ENCODE assay signal across 8 cellular contexts in the genomic region with DNA sequence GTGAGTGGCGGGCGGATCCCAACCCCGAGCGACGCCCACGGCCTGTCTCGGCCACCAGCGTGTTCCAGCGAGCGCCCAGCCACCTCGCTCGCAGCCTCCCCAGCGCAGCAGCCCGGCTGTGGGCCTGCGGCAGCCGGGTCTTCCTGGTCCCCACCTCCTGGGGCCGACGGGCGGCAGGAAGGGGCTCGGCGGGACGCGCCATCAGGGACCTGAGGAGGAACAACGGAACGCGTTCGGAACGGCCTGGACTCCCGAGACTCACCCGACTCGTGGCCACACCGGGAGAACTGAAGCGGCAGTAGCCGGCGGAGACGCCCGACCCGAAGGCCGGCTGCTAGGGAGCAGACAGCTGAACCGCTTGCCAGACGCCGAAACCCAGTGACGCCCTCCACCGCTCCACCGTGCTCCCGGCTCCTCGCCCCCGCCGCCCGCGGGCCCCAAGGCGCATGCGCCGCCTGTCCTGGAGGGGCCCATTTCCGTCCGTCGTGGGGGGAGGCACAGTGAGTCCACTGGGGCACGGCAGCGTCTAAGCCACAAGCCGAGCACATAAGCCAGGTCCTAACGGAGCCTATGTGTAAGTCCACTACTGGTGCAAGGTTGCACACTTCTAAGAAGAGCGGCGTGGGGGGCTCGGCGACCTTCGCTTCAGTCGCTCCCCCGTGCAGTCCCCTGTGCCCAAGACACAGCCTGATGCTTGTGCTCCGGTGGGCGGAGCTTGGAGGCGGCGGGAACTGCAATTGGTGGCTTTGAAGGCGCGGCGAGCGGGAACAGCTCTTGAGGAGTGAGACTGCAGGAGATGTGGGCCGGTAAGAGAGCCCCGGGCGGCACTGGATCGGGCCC. TPM values are rescaled to one million over a fixed set of nuclear protein-coding genes. Genes with fewer than 3 reads are reported as not detected.
DNase-seq lines count a peak whose midpoint lies in the region; ATAC-seq and TF ChIP-seq lines count a peak whose summit lies in the region.

A gene with protein sequence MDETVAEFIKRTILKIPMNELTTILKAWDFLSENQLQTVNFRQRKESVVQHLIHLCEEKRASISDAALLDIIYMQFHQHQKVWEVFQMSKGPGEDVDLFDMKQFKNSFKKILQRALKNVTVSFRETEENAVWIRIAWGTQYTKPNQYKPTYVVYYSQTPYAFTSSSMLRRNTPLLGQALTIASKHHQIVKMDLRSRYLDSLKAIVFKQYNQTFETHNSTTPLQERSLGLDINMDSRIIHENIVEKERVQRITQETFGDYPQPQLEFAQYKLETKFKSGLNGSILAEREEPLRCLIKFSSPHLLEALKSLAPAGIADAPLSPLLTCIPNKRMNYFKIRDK (plus strand): TSS at position 743 of the 840 bp plus-strand sequence. CDS start 4,726 bp downstream, outside the sequence.
A gene (minus strand): TSS at position 414 of the 840 bp plus-strand sequence. CDS start 9,491 bp downstream, outside the sequence.

- peak within 1 kb of the TSS; percentile 92 for H3K9ac ChIP-seq in MM.1S (ENCODE audit: low read length)

- no peaks in the 10 kb centered on the region for H3K27me3 Mint-ChIP-seq in nephron (ENCODE audit: low read depth)

- H3K4me1 ChIP-seq in MM.1S (ENCODE audit: low read length) = no peaks in the 10 kb centered on the region

- no peaks in the 10 kb centered on the region for H3K9me3 Mint-ChIP-seq in nephron

- H3K4me1 Mint-ChIP-seq in nephron = peaks cover 18% of the 10 kb centered on the region

- H3K79me2 ChIP-seq in MM.1S (ENCODE audit: low read length) = peaks cover 88% of the 10 kb centered on the region

- peak; percentile 99 for DNase-seq in G401 (ENCODE audit: low spot score)
- DNase-seq in HCEC 1CT = peak; percentile 97
- peak; percentile 92 for DNase-seq in MM.1S
- peak; percentile 95 for DNase-seq in SHP77 treated with DMSO at 0.1 percent for 48 hours (lab: John Stamatoyannopoulos, UW)
- DNase-seq in activated effector memory CD4-positive, alpha-beta T cell treated with anti-CD3 and anti-CD28 coated beads, Interleukin-2, amount 50 U/mL, for 16 hours = peak; percentile 99
- peak; percentile 99 for DNase-seq in fibroblast of the aortic adventitia (ENCODE audit: low read depth)
- peak; percentile 95 for DNase-seq in stimulated activated naive CD8-positive, alpha-beta T cell treated with anti-CD3 and anti-CD28 coated beads, Interleukin-15, Interleukin-2, amounts not matched to agents 100 U/mL and 50 U/mL, for 24 hours

- H3K4me2 ChIP-seq in MM.1S (ENCODE audit: low read depth, low read length) = peak within 1 kb of the TSS; percentile 73

- H3K27ac Mint-ChIP-seq in nephron = peak within 1 kb of the TSS; percentile 100

- H3F3A ChIP-seq in MM.1S (ENCODE audit: insufficient read depth, low read length) = peaks cover 6% of the 10 kb centered on the region; the same call in 1 of the 2 replicates

- H3K27me3 ChIP-seq in MM.1S (replicated peaks; ENCODE audit: insufficient read depth, low read length) = no peaks in the 10 kb centered on the region

- H3K4me3 ChIP-seq in MM.1S (ENCODE audit: low read length) (peak within 1 kb of the TSS; percentile 86), fibroblast of the aortic adventitia (ENCODE audit: low read depth, low read length) (peak within 1 kb of the TSS; percentile 77)

- TF ChIP-seq CTCF in MM.1S (IDR thresholded peaks at IDR 0.05; ENCODE audit: low read length) = no peak
- no peak for TF ChIP-seq CTCF in fibroblast of the aortic adventitia (IDR thresholded peaks at IDR 0.05; ENCODE audit: insufficient read depth, low read length)
- TF ChIP-seq CTCF in nephron (IDR thresholded peaks at IDR 0.05; ENCODE audit: unreplicated experiment in 3 of 3) = no peak

- no peaks in the 10 kb centered on the region for H3K9me3 ChIP-seq in MM.1S (replicated peaks; ENCODE audit: insufficient read depth, low read length)

- in situ Hi-C loops in G401 (cut with HindIII; ENCODE audit: low sequenced_read_pairs) = no loop called here

- H2AFZ ChIP-seq in MM.1S (ENCODE audit: low read length) = peak within 1 kb of the TSS; percentile 61; the same call in 1 of the 2 replicates

- no peaks in the 10 kb centered on the region for H3K36me3 ChIP-seq in MM.1S (replicated peaks; ENCODE audit: insufficient read depth, low read length)

- peaks cover 2% of the 10 kb centered on the region for H3K36me3 Mint-ChIP-seq in nephron (ENCODE audit: low read depth)

- ATAC-seq in stimulated activated naive CD8-positive, alpha-beta T cell treated with anti-CD3 and anti-CD28 coated beads, Interleukin-15, Interleukin-2, amounts not matched to agents 100 U/mL and 50 U/mL, for 24 hours = peak; percentile 90

- no peaks in the 10 kb centered on the region for H3K9me2 ChIP-seq in MM.1S (replicated peaks; ENCODE audit: insufficient read depth, low read length)

- H4K20me1 ChIP-seq in MM.1S (ENCODE audit: insufficient read depth, low read length) = no peaks in the 10 kb centered on the region

- H3K4me3 Mint-ChIP-seq in nephron = peak within 1 kb of the TSS; percentile 96 to 99 (median 99)

- H3K27ac ChIP-seq in MM.1S (ENCODE audit: low read length) = peak within 1 kb of the TSS; percentile 94

RNA-seq across cellular contexts. Expression of the first gene that starts in this region (rescaled TPM):
- 68.7 and 173 TPM in 2 replicates for total RNA-seq in G401 (2014; rRNA removed; shearing (Covaris generic))
- 9.9 and 65.5 TPM in 2 replicates for total RNA-seq in fibroblast of the aortic adventitia (ENCODE audit: low replicate concordance)

RNA-seq across cellular contexts. Expression of the second gene that starts in this region (rescaled TPM):
- 89.8 and 180 TPM in 2 replicates for total RNA-seq in G401 (2014; rRNA removed; shearing (Covaris generic))
- 21.5 and 56.9 TPM in 2 replicates for total RNA-seq in fibroblast of the aortic adventitia (ENCODE audit: low replicate concordance)

Comparison
In these comparisons a context has a peak if more than half of its experiments do, and no peak if none do; other contexts are left out.
1. Peak in every context shown above with its lines: DNase-seq, ATAC-seq, H3K4me3 ChIP-seq and H3K27ac ChIP-seq.